ENCODE assay signal across 19 cellular contexts in genomic region chr19:34504809-34505291, GRCh38.
"Had no signal": no experiment of that assay in that cellular context is flagged by ENCODE, and none has a peak within 500 bp of the region (broad histone marks: within the 10 kb centered on the region; RNA-seq: fewer than 3 reads in every experiment).

No MANE protein-coding gene starts in this region.

- DNase-seq: activated B cell treated with CpG ODN at 0.5 μM for 24 hours; activated CD4-positive, alpha-beta T cell treated with anti-CD3 and anti-CD28 coated beads for 4 hours; activated CD8-positive, alpha-beta T cell treated with anti-CD3 and anti-CD28 coated beads for 36 hours; amniotic stem cell; caudate nucleus; effector memory CD8-positive, alpha-beta T cell; islet precursor cell; left colon; midbrain; nucleus accumbens; T-cell; T-helper 9 cell; trophoblast cell had no signal

- H3K4me1 Mint-ChIP-seq: nephron had no signal

- H3K36me3 Mint-ChIP-seq: activated naive CD8-positive, alpha-beta T cell; T-cell had no signal

- H3K9me3 Mint-ChIP-seq: activated B cell treated with CpG ODN at 0.5 μM for 24 hours; activated CD8-positive, alpha-beta T cell treated with anti-CD3 and anti-CD28 coated beads for 36 hours; effector memory CD8-positive, alpha-beta T cell; T-cell had no signal

- H3K27ac Mint-ChIP-seq: activated B cell treated with CpG ODN at 0.5 μM for 24 hours; activated CD8-positive, alpha-beta T cell treated with anti-CD3 and anti-CD28 coated beads for 36 hours; activated naive CD8-positive, alpha-beta T cell; effector memory CD8-positive, alpha-beta T cell; nephron; progenitor cell of endocrine pancreas; stimulated activated naive CD8-positive, alpha-beta T cell treated with anti-CD3 and anti-CD28 coated beads, Interleukin-15, Interleukin-2, amounts not matched to agents 100 ng/mL and 50 ng/mL, for 24 hours; T-cell had no signal

- H3K27ac ChIP-seq: SK-N-MC, skin epidermis had no signal

- H3K4me3 Mint-ChIP-seq: activated B cell treated with CpG ODN at 0.5 μM for 24 hours; activated CD8-positive, alpha-beta T cell treated with anti-CD3 and anti-CD28 coated beads for 36 hours; activated naive CD8-positive, alpha-beta T cell; effector memory CD8-positive, alpha-beta T cell; nephron; stimulated activated naive CD8-positive, alpha-beta T cell treated with anti-CD3 and anti-CD28 coated beads, Interleukin-15, Interleukin-2, amounts not matched to agents 100 ng/mL and 50 ng/mL, for 24 hours; T-cell had no signal

- H3K4me3 ChIP-seq: SK-N-MC, skin epidermis had no signal

- H3K27me3 Mint-ChIP-seq: progenitor cell of endocrine pancreas; stimulated activated naive CD8-positive, alpha-beta T cell treated with anti-CD3 and anti-CD28 coated beads, Interleukin-15, Interleukin-2, amounts not matched to agents 100 ng/mL and 50 ng/mL, for 24 hours had no signal
